ENCODE assay signal across 7 cellular contexts in genomic region chr13:113207890-113208423, GRCh38. TPM values are rescaled to one million over a fixed set of nuclear protein-coding genes. Genes with fewer than 3 reads are reported as not detected.
DNase-seq lines count a peak whose midpoint lies in the region; ATAC-seq and TF ChIP-seq lines count a peak whose summit lies in the region.

No MANE protein-coding gene starts in this region.

- TF ChIP-seq CTCF in GM12864 (IDR thresholded peaks at IDR 0.05; ENCODE audit: low read depth, low read length, missing control alignments) (no peak), Loucy (conservative IDR thresholded peaks at IDR 0.05; ENCODE audit: low read length) (no peak), retinal pigment epithelial cell (conservative IDR thresholded peaks at IDR 0.05; ENCODE audit: low read depth, low read length) (no peak)

- H2AFZ ChIP-seq in Loucy (ENCODE audit: low read length) = peak overlapping the region; percentile 98

- H3K4me3 Mint-ChIP-seq in activated naive CD8-positive, alpha-beta T cell treated with anti-CD3 and anti-CD28 coated beads for 36 hours = peak overlapping the region; percentile 94

- H3K27me3 Mint-ChIP-seq in activated naive CD8-positive, alpha-beta T cell treated with anti-CD3 and anti-CD28 coated beads for 36 hours = no peaks in the 10 kb centered on the region

- H3K4me3 ChIP-seq in GM12864 (ENCODE audit: low read depth, low read length) (peak overlapping the region; percentile 100), Loucy (ENCODE audit: low read length, poor library complexity, severe bottlenecking) (peak overlapping the region; percentile 96), retinal pigment epithelial cell (ENCODE audit: low read length) (peak overlapping the region; percentile 83)

- peaks cover 70% of the 10 kb centered on the region for H3K4me1 ChIP-seq in Loucy (ENCODE audit: insufficient read depth, low read length, poor library complexity, severe bottlenecking)

- H3K36me3 ChIP-seq in Loucy (ENCODE audit: insufficient read depth, low read length) = no peaks in the 10 kb centered on the region

- H3F3A ChIP-seq in Loucy (ENCODE audit: low read depth) = no peaks in the 10 kb centered on the region

- H3K9ac ChIP-seq in Loucy (ENCODE audit: low read depth, low read length, poor library complexity, severe bottlenecking) = peak overlapping the region; percentile 95

- intact Hi-C loops in left ventricle myocardium superior (cut with micrococcal nuclease) = no loop called here

- H3K36me3 Mint-ChIP-seq in activated naive CD8-positive, alpha-beta T cell treated with anti-CD3 and anti-CD28 coated beads for 36 hours = peaks cover 31% of the 10 kb centered on the region

- DNase-seq in GM12864 (ENCODE audit: low read depth) (no peak), left ventricle myocardium superior (peak; percentile 57), retinal pigment epithelial cell (ENCODE audit: low read depth) (no peak), mesenteric fat pad (ENCODE audit: low spot score) (no peak)
- no peak for DNase-seq in activated naive CD8-positive, alpha-beta T cell treated with anti-CD3 and anti-CD28 coated beads for 36 hours

- H3K9me3 Mint-ChIP-seq in activated naive CD8-positive, alpha-beta T cell treated with anti-CD3 and anti-CD28 coated beads for 36 hours = peaks cover 1% of the 10 kb centered on the region

- H3K4me1 Mint-ChIP-seq in activated naive CD8-positive, alpha-beta T cell treated with anti-CD3 and anti-CD28 coated beads for 36 hours = peaks cover 56% of the 10 kb centered on the region

- peak overlapping the region; percentile 97 for H3K4me2 ChIP-seq in Loucy (ENCODE audit: low read depth, low read length, poor library complexity, severe bottlenecking)

- H3K9me3 ChIP-seq in Loucy (ENCODE audit: insufficient read depth, low read depth, low read length) = no peaks in the 10 kb centered on the region

- peak; percentile 5 for ATAC-seq in GM21786 (IDR thresholded peaks at IDR 0.05; ENCODE audit: unreplicated experiment)
- peak; percentile 12 for ATAC-seq in left ventricle myocardium superior

- H3K27me3 ChIP-seq in Loucy (ENCODE audit: insufficient read depth, low read length, poor library complexity, severe bottlenecking) = no peaks in the 10 kb centered on the region

- H4K20me1 ChIP-seq in Loucy (ENCODE audit: insufficient read depth, low read length, poor library complexity, severe bottlenecking) = peaks cover 62% of the 10 kb centered on the region

- H3K9me2 ChIP-seq in Loucy (replicated peaks; ENCODE audit: low read depth, low read length) = no peaks in the 10 kb centered on the region

- H3K27ac Mint-ChIP-seq in activated naive CD8-positive, alpha-beta T cell treated with anti-CD3 and anti-CD28 coated beads for 36 hours = peak overlapping the region; percentile 87

- peaks cover 86% of the 10 kb centered on the region for H3K79me2 ChIP-seq in Loucy (ENCODE audit: insufficient read depth, low read length)

RNA-seq across cellular contexts. Expression of gene PCID2, which starts 0.5 kb away (rescaled TPM):
- 10 to 100 TPM; 65.6 TPM for total RNA-seq in activated naive CD8-positive, alpha-beta T cell treated with anti-CD3 and anti-CD28 coated beads for 36 hours
- total RNA-seq in left ventricle myocardium superior = 61.3 TPM
- total RNA-seq in mesenteric fat pad = 37.4 TPM

RNA-seq across cellular contexts. Expression of gene CUL4A, which starts 1.5 kb away (rescaled TPM):
- 10 to 100 TPM; 87.7 to 88.9 TPM for total RNA-seq in activated naive CD8-positive, alpha-beta T cell treated with anti-CD3 and anti-CD28 coated beads for 36 hours
- total RNA-seq in left ventricle myocardium superior (160 TPM), mesenteric fat pad (67.0 TPM)

RNA-seq across cellular contexts. Expression of gene PROZ, which starts 49.5 kb away (rescaled TPM):
- under 1 TPM in 1 of 2 experiments, not detected in 1; 0.14 TPM for total RNA-seq in activated naive CD8-positive, alpha-beta T cell treated with anti-CD3 and anti-CD28 coated beads for 36 hours
- total RNA-seq in left ventricle myocardium superior (not detected), mesenteric fat pad (not detected)
